In genomic region chr21:27582946-27583270, GRCh38 we compare ENCODE assay signal across 19 cellular contexts.
DNase-seq lines count a peak whose midpoint lies in the region; ATAC-seq, FAIRE-seq and TF ChIP-seq lines count a peak whose summit lies in the region.
"Had no signal": no experiment of that assay in that cellular context is flagged by ENCODE, and none has a peak within 500 bp of the region (broad histone marks: within the 10 kb centered on the region; RNA-seq: fewer than 3 reads in every experiment).

No MANE protein-coding gene starts in this region.

- H2AFZ ChIP-seq in SK-N-SH (ENCODE audit: low read depth) (0 out of 2 replicates have a peak overlapping the region, but pooled peaks have one; percentile 38), astrocyte (ENCODE audit: low read depth, low read length) (no peak overlapping the region)

- no peaks in the 10 kb centered on the region for H3K36me3 ChIP-seq in SK-N-SH (replicated peaks in 1 of 2; ENCODE audit: control insufficient read depth in 1 of 2, insufficient read depth in 2 of 2, low read length in 1 of 2)
- H3K36me3 ChIP-seq in astrocyte (ENCODE audit: insufficient read depth, low read length) = no peaks in the 10 kb centered on the region
- peaks cover 4% of the 10 kb centered on the region for H3K36me3 ChIP-seq in skeletal muscle satellite cell (ENCODE audit: insufficient read depth, low read length)
- H3K36me3 ChIP-seq: BLaER1 had no signal

- H3K4me1 ChIP-seq in SK-N-SH (ENCODE audit: control insufficient read depth in 1 of 2, insufficient read depth in 2 of 2, low read depth in 1 of 2, low read length in 1 of 2) = no peaks in the 10 kb centered on the region; a peak in 1 of 4 replicates
- peaks cover 5% of the 10 kb centered on the region for H3K4me1 ChIP-seq in astrocyte (ENCODE audit: insufficient read depth, low read length)
- peaks cover 27% of the 10 kb centered on the region for H3K4me1 ChIP-seq in foreskin keratinocyte
- peaks cover 47% of the 10 kb centered on the region for H3K4me1 ChIP-seq in skeletal muscle satellite cell (ENCODE audit: control insufficient read depth, insufficient read depth, low read length)
- H3K4me1 ChIP-seq: BLaER1 had no signal

- H3K4me1 Mint-ChIP-seq in astrocyte (ENCODE audit: low read depth, unreplicated experiment) = peaks cover 19% of the 10 kb centered on the region
- H3K4me1 Mint-ChIP-seq: CD8-positive, alpha-beta memory T cell had no signal

- H3K9ac ChIP-seq in SK-N-SH (no peak overlapping the region), astrocyte (ENCODE audit: low read length) (no peak overlapping the region), skeletal muscle satellite cell (ENCODE audit: low read depth, low read length) (peak overlapping the region; percentile 41)
- H3K9ac ChIP-seq: BLaER1, KMS-11 had no signal

- H4K20me1 ChIP-seq in SK-N-SH (ENCODE audit: insufficient read depth) (no peaks in the 10 kb centered on the region), astrocyte (ENCODE audit: insufficient read depth, low read length) (no peaks in the 10 kb centered on the region)
- H4K20me1 ChIP-seq: BLaER1 had no signal

- peak overlapping the region; percentile 98 for H3K27ac Mint-ChIP-seq in astrocyte (ENCODE audit: unreplicated experiment)
- H3K27ac Mint-ChIP-seq: CD8-positive, alpha-beta memory T cell had no signal

- H3K4me2 ChIP-seq in SK-N-SH = no peak overlapping the region
- H3K4me2 ChIP-seq in astrocyte (ENCODE audit: low read length) = no peak overlapping the region
- H3K4me2 ChIP-seq in skeletal muscle satellite cell (ENCODE audit: low read length) = no peak overlapping the region
- H3K4me2 ChIP-seq: BLaER1, KMS-11 had no signal

- H3K4me3 ChIP-seq in SK-N-SH (ENCODE audit: low read depth in 2 of 2, low read length in 1 of 2) (no peak overlapping the region), astrocyte (ENCODE audit: insufficient read depth, low read depth, low read length) (no peak overlapping the region), skeletal muscle satellite cell (ENCODE audit: low read length) (no peak overlapping the region)
- H3K4me3 ChIP-seq: BLaER1 had no signal

- no peak for FAIRE-seq in astrocyte (lab: Jason Lieb, UNC)
- FAIRE-seq: GM12891, GM18507 had no signal

- POLR2A ChIA-PET in SK-N-SH (lab: Yijun Ruan, JAX) = no interaction called here

- no peaks in the 10 kb centered on the region for H3K36me3 Mint-ChIP-seq in astrocyte (ENCODE audit: low read depth, unreplicated experiment)
- H3K36me3 Mint-ChIP-seq: CD8-positive, alpha-beta memory T cell had no signal

- peaks cover 12% of the 10 kb centered on the region for H3K9me3 Mint-ChIP-seq in astrocyte (ENCODE audit: unreplicated experiment)

- H3F3A ChIP-seq in SK-N-SH (replicated peaks; ENCODE audit: insufficient read depth) = peaks cover 9% of the 10 kb centered on the region

- no peak for TF ChIP-seq EP300 in SK-N-SH (IDR thresholded peaks at IDR 0.05; ENCODE audit: borderline replicate concordance in 1 of 2, low read depth in 1 of 2, low read length in 1 of 2)

- ATAC-seq in SK-N-SH treated with all-trans-retinoic acid at 6 μM for 48 hours = no peak
- no peak for ATAC-seq in foreskin keratinocyte
- ATAC-seq in GM21619 (IDR thresholded peaks at IDR 0.05; ENCODE audit: unreplicated experiment) = no peak

- H3K4me3 Mint-ChIP-seq in astrocyte (ENCODE audit: unreplicated experiment) = no peak overlapping the region
- H3K4me3 Mint-ChIP-seq: CD8-positive, alpha-beta memory T cell had no signal

- DNase-seq in SK-N-SH = no peak
- peak; percentile 27 for DNase-seq in astrocyte (ENCODE audit: low read depth)
- no peak for DNase-seq in foreskin keratinocyte
- no peak for DNase-seq in NCI-H2171 (lab: John Stamatoyannopoulos, UW)
- no peak for DNase-seq in NCI-H748 treated with DMSO at 0.1 percent for 48 hours (lab: John Stamatoyannopoulos, UW)
- DNase-seq: CD8-positive, alpha-beta memory T cell; DMS53; NCI-H1092; NCI-H1436 treated with DMSO at 0.1 percent for 48 hours; NCI-H2081; NCI-H82 had no signal

- H3K9me2 ChIP-seq in SK-N-SH = no peaks in the 10 kb centered on the region

- CTCF ChIA-PET in SK-N-SH (lab: Yijun Ruan, JAX) = interaction anchor here (1.1 to 3.0 kb wide), 4 partner anchors 13 to 702 kb away, joined by 3 to 14 read pairs (median 4); no protein-coding TSS in a partner anchor

- peak overlapping the region in 1 of 2 experiments; percentile 3; a peak in 1 of 4 replicates for H3K27ac ChIP-seq in SK-N-SH (ENCODE audit: low read depth in 2 of 2, low read length in 1 of 2)
- peak overlapping the region; percentile 70 for H3K27ac ChIP-seq in astrocyte (ENCODE audit: low read depth, low read length)
- H3K27ac ChIP-seq in foreskin keratinocyte = peak overlapping the region; percentile 68
- H3K27ac ChIP-seq: 22Rv1, BLaER1, KMS-11 had no signal

- H3K79me2 ChIP-seq in SK-N-SH (ENCODE audit: insufficient read depth) (no peaks in the 10 kb centered on the region), astrocyte (ENCODE audit: insufficient read depth, low read length) (no peaks in the 10 kb centered on the region)

- TF ChIP-seq CTCF in SK-N-SH (IDR thresholded peaks at IDR 0.05) (no peak), astrocyte (IDR thresholded peaks at IDR 0.05; ENCODE audit: insufficient read depth, low read depth, low read length) (peak; percentile 3), foreskin keratinocyte (conservative IDR thresholded peaks at IDR 0.05) (no peak)

- WGBS in SK-N-SH (ENCODE audit: low lambda C conversion rate) = 87% methylated on average over 1 of the region's 1 CpG

- H3K27me3 ChIP-seq in SK-N-SH (ENCODE audit: insufficient read depth) (no peaks in the 10 kb centered on the region), astrocyte (ENCODE audit: insufficient read depth, low read length) (no peaks in the 10 kb centered on the region), foreskin keratinocyte (no peaks in the 10 kb centered on the region), skeletal muscle satellite cell (ENCODE audit: control insufficient read depth, insufficient read depth, low read length) (no peaks in the 10 kb centered on the region)
- H3K27me3 ChIP-seq: BLaER1 had no signal

- no peaks in the 10 kb centered on the region for H3K9me3 ChIP-seq in SK-N-SH
- no peaks in the 10 kb centered on the region for H3K9me3 ChIP-seq in astrocyte (ENCODE audit: insufficient read depth, low read depth, low read length)
- no peaks in the 10 kb centered on the region for H3K9me3 ChIP-seq in skeletal muscle satellite cell (replicated peaks; ENCODE audit: low read length)
- H3K9me3 ChIP-seq: BLaER1 had no signal

- no peak for TF ChIP-seq RAD21 in SK-N-SH (IDR thresholded peaks at IDR 0.05; ENCODE audit: low read length)

- H3K27me3 Mint-ChIP-seq in astrocyte (ENCODE audit: low read depth, unreplicated experiment) = no peaks in the 10 kb centered on the region
- H3K27me3 Mint-ChIP-seq: CD8-positive, alpha-beta memory T cell had no signal

TF ChIP-seq in SK-N-SH, 30 proteins besides CTCF, POLR2A, EP300 and RAD21:
- no peak for TF ChIP-seq GATA2 (CRISPR knock-in tag; IDR thresholded peaks at IDR 0.05)
- TF ChIP-seq YY1 (IDR thresholded peaks at IDR 0.05; ENCODE audit: low read depth) = no peak
- TF ChIP-seq NRF1 (IDR thresholded peaks at IDR 0.05; ENCODE audit: low read depth, low read length) = no peak
- TF ChIP-seq GABPA (IDR thresholded peaks at IDR 0.05; ENCODE audit: low read depth) = no peak
TF ChIP-seq in SK-N-SH: peak in this region for 0.

TF ChIP-seq in SK-N-SH treated with all-trans-retinoic acid at 6 μM for 48 hours, 23 proteins besides CTCF, POLR2A, EP300 and RAD21 (continues in another document):
- TF ChIP-seq, protein P1, sequence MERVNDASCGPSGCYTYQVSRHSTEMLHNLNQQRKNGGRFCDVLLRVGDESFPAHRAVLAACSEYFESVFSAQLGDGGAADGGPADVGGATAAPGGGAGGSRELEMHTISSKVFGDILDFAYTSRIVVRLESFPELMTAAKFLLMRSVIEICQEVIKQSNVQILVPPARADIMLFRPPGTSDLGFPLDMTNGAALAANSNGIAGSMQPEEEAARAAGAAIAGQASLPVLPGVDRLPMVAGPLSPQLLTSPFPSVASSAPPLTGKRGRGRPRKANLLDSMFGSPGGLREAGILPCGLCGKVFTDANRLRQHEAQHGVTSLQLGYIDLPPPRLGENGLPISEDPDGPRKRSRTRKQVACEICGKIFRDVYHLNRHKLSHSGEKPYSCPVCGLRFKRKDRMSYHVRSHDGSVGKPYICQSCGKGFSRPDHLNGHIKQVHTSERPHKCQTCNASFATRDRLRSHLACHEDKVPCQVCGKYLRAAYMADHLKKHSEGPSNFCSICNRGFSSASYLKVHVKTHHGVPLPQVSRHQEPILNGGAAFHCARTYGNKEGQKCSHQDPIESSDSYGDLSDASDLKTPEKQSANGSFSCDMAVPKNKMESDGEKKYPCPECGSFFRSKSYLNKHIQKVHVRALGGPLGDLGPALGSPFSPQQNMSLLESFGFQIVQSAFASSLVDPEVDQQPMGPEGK (CRISPR knock-in tag; IDR thresholded peaks at IDR 0.05; ENCODE audit: borderline replicate concordance) = no peak
- TF ChIP-seq GLIS3 (CRISPR knock-in tag; IDR thresholded peaks at IDR 0.05) = no peak
- TF ChIP-seq ZNF8 (CRISPR knock-in tag; IDR thresholded peaks at IDR 0.05) = no peak
- no peak for TF ChIP-seq TOX (CRISPR knock-in tag; IDR thresholded peaks at IDR 0.05; ENCODE audit: borderline replicate concordance)
- no peak for TF ChIP-seq ISL1 (CRISPR knock-in tag; IDR thresholded peaks at IDR 0.05)
- no peak for TF ChIP-seq OSR1 (CRISPR knock-in tag; IDR thresholded peaks at IDR 0.05)
- no peak for TF ChIP-seq BACH2 (CRISPR knock-in tag; IDR thresholded peaks at IDR 0.05; ENCODE audit: borderline replicate concordance)
- no peak for TF ChIP-seq ZFP30 (CRISPR knock-in tag; IDR thresholded peaks at IDR 0.05)
- no peak for TF ChIP-seq CSRNP3 (CRISPR knock-in tag; IDR thresholded peaks at IDR 0.05)
